8 cellular contexts compared by ENCODE assay signal in genomic region chr11:43579171-43579918, GRCh38.
DNase-seq lines count a peak whose midpoint lies in the region; ATAC-seq and TF ChIP-seq lines count a peak whose summit lies in the region.

No MANE protein-coding gene starts in this region.

- ATAC-seq in body of pancreas = peak; percentile 43
- no peak for ATAC-seq in GM18498 (IDR thresholded peaks at IDR 0.05; ENCODE audit: unreplicated experiment)
- ATAC-seq in HG02840 (IDR thresholded peaks at IDR 0.05; ENCODE audit: low FRiP score, unreplicated experiment) = no peak

- H3K27ac Mint-ChIP-seq in CD8-positive, alpha-beta memory T cell = no peak overlapping the region

- no peaks in the 10 kb centered on the region for H3K36me3 ChIP-seq in CD8-positive, alpha-beta memory T cell (ENCODE audit: insufficient read depth, low read length)
- no peaks in the 10 kb centered on the region for H3K36me3 ChIP-seq in H7 (replicated peaks; ENCODE audit: control insufficient read depth, insufficient read depth, low read length)
- no peaks in the 10 kb centered on the region for H3K36me3 ChIP-seq in body of pancreas (replicated peaks in 1 of 2; ENCODE audit: insufficient read depth in 1 of 2, low read depth in 2 of 2)
- no peaks in the 10 kb centered on the region for H3K36me3 ChIP-seq in kidney epithelial cell (ENCODE audit: control insufficient read depth, insufficient read depth, low read length)

- H3K36me3 Mint-ChIP-seq in CD8-positive, alpha-beta memory T cell = no peaks in the 10 kb centered on the region

- H3K4me1 Mint-ChIP-seq in CD8-positive, alpha-beta memory T cell = peaks cover 25 to 73% (median 35%) of the 10 kb centered on the region in 3 donors

- TF ChIP-seq CTCF in body of pancreas (IDR thresholded peaks at IDR 0.05) = peak in 3 of 7 experiments; percentile 5 to 17 (median 7)
- TF ChIP-seq CTCF in kidney epithelial cell (IDR thresholded peaks at IDR 0.05; ENCODE audit: insufficient read depth, low read length, poor library complexity, severe bottlenecking) = peak; percentile 50

- H3K4me3 ChIP-seq in CD8-positive, alpha-beta memory T cell (ENCODE audit: low read length) = no peak overlapping the region
- peak overlapping the region; percentile 56 for H3K4me3 ChIP-seq in H7 (ENCODE audit: insufficient read depth, low read depth, low read length)
- peak overlapping the region; percentile 38 to 53 for H3K4me3 ChIP-seq in body of pancreas
- H3K4me3 ChIP-seq in kidney epithelial cell (ENCODE audit: low read depth, low read length) = peak overlapping the region; percentile 37

- POLR2A ChIA-PET in CD8-positive, alpha-beta memory T cell (lab: Charles Lee) = no interaction called here

- peaks cover 57% of the 10 kb centered on the region for H3K27me3 ChIP-seq in CD8-positive, alpha-beta memory T cell (ENCODE audit: insufficient read depth, low read length, poor library complexity, severe bottlenecking)
- H3K27me3 ChIP-seq in H7 (ENCODE audit: control insufficient read depth, insufficient read depth, low read length) (peaks cover 95% of the 10 kb centered on the region), body of pancreas (peaks cover 0 to 63% of the 10 kb centered on the region in 2 donors), kidney epithelial cell (ENCODE audit: control insufficient read depth, insufficient read depth, low read length) (peaks cover 98% of the 10 kb centered on the region)

- peaks cover 16% of the 10 kb centered on the region for H3K4me1 ChIP-seq in CD8-positive, alpha-beta memory T cell (ENCODE audit: insufficient read depth, low read length)
- H3K4me1 ChIP-seq in body of pancreas = peaks cover 57% of the 10 kb centered on the region

- no peak overlapping the region for H3K27ac ChIP-seq in CD8-positive, alpha-beta memory T cell (ENCODE audit: low read depth, low read length)
- no peak overlapping the region for H3K27ac ChIP-seq in body of pancreas

- H3K9me3 ChIP-seq in CD8-positive, alpha-beta memory T cell (ENCODE audit: low read length) = no peaks in the 10 kb centered on the region
- no peaks in the 10 kb centered on the region for H3K9me3 ChIP-seq in body of pancreas

- intact Hi-C loops in body of pancreas (cut with DNase I) = no loop called here

- 0 to 1% methylated on average over 6 to 70 of the region's 83 CpGs for WGBS in body of pancreas, 2 donors

- H3K27me3 Mint-ChIP-seq in CD8-positive, alpha-beta memory T cell = peaks cover 61 to 87% of the 10 kb centered on the region in 2 donors

- no peak for DNase-seq in CD8-positive, alpha-beta memory T cell
- DNase-seq in H7 (peak; percentile 86), OCI-M1 (lab: John Stamatoyannopoulos, UW) (peak; percentile 73), body of pancreas (peak in 1 of 4 donors; percentile 31), kidney epithelial cell (ENCODE audit: low read depth) (no peak)
- peak in 2 of 3 donors; percentile 33 to 53 for DNase-seq in stimulated activated CD4-positive, alpha-beta T cell treated with anti-CD3 and anti-CD28 coated beads, TNF-alpha, amount 100 ng/mL, for 48 hours (ENCODE audit: low read depth in 3 of 3)

- H3K9me3 Mint-ChIP-seq in CD8-positive, alpha-beta memory T cell = peaks cover 0 to 9% (median 2%) of the 10 kb centered on the region in 5 donors

- TF ChIP-seq POLR2A in body of pancreas (IDR thresholded peaks at IDR 0.05) = no peak

- H3K4me3 Mint-ChIP-seq in CD8-positive, alpha-beta memory T cell = peak overlapping the region in 6 of 7 donors; percentile 74 to 80 (median 78)

- CTCF ChIA-PET in CD8-positive, alpha-beta memory T cell (lab: Charles Lee) = no interaction called here

Comparison
In these comparisons a context has a peak if more than half of its experiments do, and no peak if none do; other contexts are left out.
1. DNase-seq: peak in H7 (single experiment), OCI-M1 (single experiment) and stimulated activated CD4-positive, alpha-beta T cell treated with anti-CD3 and anti-CD28 coated beads, TNF-alpha, amount 100 ng/mL, for 48 hours (2 of 3); none in CD8-positive, alpha-beta memory T cell (0 of 5) and kidney epithelial cell (single experiment).